Comparison of ENCODE assay signal across 39 cellular contexts in the genomic region with DNA sequence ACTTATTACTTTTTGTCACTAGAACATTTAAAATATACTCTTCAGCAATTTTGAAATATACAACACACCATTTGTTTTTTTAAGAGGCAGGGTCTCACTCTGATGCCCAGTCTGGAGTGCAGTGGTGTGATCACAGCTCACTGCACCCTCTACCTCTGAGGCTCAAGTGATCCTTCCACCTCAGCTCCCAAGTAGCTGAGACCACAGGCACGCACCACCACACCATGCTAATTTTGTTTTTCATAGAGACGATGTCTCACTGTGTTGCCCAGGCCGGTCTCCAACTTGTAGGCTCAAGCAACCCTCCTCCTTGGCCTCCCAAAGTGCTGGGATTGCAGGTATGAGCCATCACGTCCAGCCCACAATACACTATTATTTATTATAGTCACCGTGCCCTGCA. TPM values are rescaled to one million over a fixed set of nuclear protein-coding genes. Genes with fewer than 3 reads are reported as not detected.
"Had no signal": no experiment of that assay in that cellular context is flagged by ENCODE, and none has a peak within 500 bp of the region (broad histone marks: within the 10 kb centered on the region; RNA-seq: fewer than 3 reads in every experiment).

No MANE protein-coding gene starts in this region.

- FAIRE-seq: bronchial epithelial cell, TTC549 had no signal

- H3K9me3 ChIP-seq: adrenal gland had no signal

- DNase-seq: activated CD4-positive, alpha-beta memory T cell treated with anti-CD3 and anti-CD28 coated beads for 36 hours; activated CD4-positive, alpha-beta T cell treated with anti-CD3 and anti-CD28 coated beads for 4 hours; activated CD4-positive, alpha-beta T cell treated with anti-CD3 and anti-CD28 coated beads, Interleukin-2, amount 10 ng/mL, durations not matched to agents 24 days and 14 days; activated CD4-positive, alpha-beta T cell treated with anti-CD3 and anti-CD28 coated beads, Interleukin-2, amount 50 U/mL, for 1 hour; activated CD4-positive, alpha-beta T cell treated with anti-CD3 and anti-CD28 coated beads, Interleukin-2, amount 50 U/mL, for 4 hours; activated CD4-positive, CD25-positive, alpha-beta regulatory T cell; activated CD8-positive, alpha-beta memory T cell treated with anti-CD3 and anti-CD28 coated beads, Interleukin-2, amount 50 U/mL, for 4 hours; activated CD8-positive, alpha-beta T cell treated with anti-CD3 and anti-CD28 coated beads for 36 hours; activated effector memory CD4-positive, alpha-beta T cell treated with anti-CD3 and anti-CD28 coated beads, Interleukin-2, amount 50 U/mL, for 16 hours; activated gamma-delta T cell treated with Interleukin-2 at 50 U/mL for 16 hours; activated naive CD4-positive, alpha-beta T cell; activated naive CD4-positive, alpha-beta T cell treated with anti-CD3 and anti-CD28 coated beads for 36 hours; activated naive CD4-positive, alpha-beta T cell treated with anti-CD3 and anti-CD28 coated beads, Interleukin-2, amount 50 U/mL, for 16 hours; activated naive CD8-positive, alpha-beta T cell treated with anti-CD3 and anti-CD28 coated beads for 36 hours; activated T-cell treated with anti-CD3 and anti-CD28 coated beads for 4 hours; activated T-cell treated with anti-CD3 and anti-CD28 coated beads, Interleukin-2, amount 50 U/mL, for 1 hour; activated T-cell treated with anti-CD3 and anti-CD28 coated beads, Interleukin-2, amount 50 U/mL, for 4 hours; activated T-cell treated with anti-CD3 and anti-CD28 coated beads, Interleukin-2, amount 50 U/mL, for 72 hours; adrenal gland; amniotic stem cell; aorta; caudate nucleus; cerebellar nuclear complex; T-helper 1 cell; T-helper 2 cell; T-helper 9 cell had no signal

- H3K4me3 ChIP-seq: adrenal gland, cardiac muscle cell had no signal

- H3K36me3 ChIP-seq: adrenal gland, cardiac muscle cell had no signal

- H3K36me3 Mint-ChIP-seq: activated CD4-positive, alpha-beta memory T cell treated with anti-CD3 and anti-CD28 coated beads for 36 hours; activated naive CD4-positive, alpha-beta T cell treated with anti-CD3 and anti-CD28 coated beads, Interleukin-2, amount 50 U/mL, for 72 hours; activated naive CD8-positive, alpha-beta T cell treated with anti-CD3 and anti-CD28 coated beads for 36 hours; brain had no signal

- H3K9me3 Mint-ChIP-seq: activated CD4-positive, alpha-beta memory T cell treated with anti-CD3 and anti-CD28 coated beads for 36 hours; activated CD4-positive, alpha-beta T cell treated with anti-CD3 and anti-CD28 coated beads, Interleukin-2, amount 10 ng/mL, durations not matched to agents 24 days and 14 days; activated CD8-positive, alpha-beta T cell treated with anti-CD3 and anti-CD28 coated beads for 36 hours; activated naive CD4-positive, alpha-beta T cell treated with anti-CD3 and anti-CD28 coated beads for 36 hours; activated naive CD4-positive, alpha-beta T cell treated with anti-CD3 and anti-CD28 coated beads, Interleukin-2, amount 50 U/mL, for 72 hours; activated naive CD8-positive, alpha-beta T cell treated with anti-CD3 and anti-CD28 coated beads for 36 hours; activated T-cell treated with anti-CD3 and anti-CD28 coated beads, Interleukin-2, amount 50 U/mL, for 4 hours; activated T-cell treated with anti-CD3 and anti-CD28 coated beads, Interleukin-2, amount 50 U/mL, for 72 hours; activated T-helper 1 cell treated with anti-CD3 and anti-CD28 coated beads, Interleukin-12 subunit alpha, Interleukin-12 subunit beta, Interleukin-2, Interleukin-4 antibody, amounts not matched to agents 30 ng/mL and 10 ng/mL and 1 ng/mL, durations not matched to agents 14 hours and 24 hours and 36 hours; activated T-helper 17 cell treated with anti-CD3 and anti-CD28 coated beads, Interleukin-2, amount 50 U/mL, for 72 hours; central memory CD8-positive, alpha-beta T cell; T-helper 1 cell treated with Interleukin-12 subunit alpha and Interleukin-12 subunit beta and Interleukin-4 antibody, amounts not matched to agents 30 μg/mL and 1 μg/mL, for 36 hours; T-helper 2 cell treated with Interferon-gamma antibody and Interleukin-4, amounts not matched to agents 5 μg/mL and 100 μg/mL, for 36 hours had no signal

- H3K4me1 ChIP-seq: adrenal gland had no signal

- ATAC-seq: activated CD4-positive, CD25-positive, alpha-beta regulatory T cell treated with anti-CD3 and anti-CD28 coated beads, Interleukin-2, amount 50 U/mL, for 24 hours; activated CD8-positive, alpha-beta T cell treated with anti-CD3 and anti-CD28 coated beads for 36 hours; activated naive CD4-positive, alpha-beta T cell treated with anti-CD3 and anti-CD28 coated beads, Interleukin-2, amount 50 U/mL, for 72 hours; activated T-cell treated with anti-CD3 and anti-CD28 coated beads, Interleukin-2, amount 50 U/mL, for 4 hours; activated T-cell treated with anti-CD3 and anti-CD28 coated beads, Interleukin-2, amount 50 U/mL, for 72 hours; activated T-helper 17 cell treated with anti-CD3 and anti-CD28 coated beads, Interleukin-2, amount 50 U/mL, for 72 hours had no signal

- H3K4me3 Mint-ChIP-seq: activated CD4-positive, alpha-beta memory T cell treated with anti-CD3 and anti-CD28 coated beads for 36 hours; activated CD4-positive, alpha-beta T cell treated with anti-CD3 and anti-CD28 coated beads, Interleukin-2, amount 10 ng/mL, durations not matched to agents 24 days and 14 days; activated CD8-positive, alpha-beta T cell treated with anti-CD3 and anti-CD28 coated beads for 36 hours; activated naive CD4-positive, alpha-beta T cell treated with anti-CD3 and anti-CD28 coated beads for 36 hours; activated naive CD8-positive, alpha-beta T cell treated with anti-CD3 and anti-CD28 coated beads for 36 hours; activated T-cell treated with anti-CD3 and anti-CD28 coated beads, Interleukin-2, amount 50 U/mL, for 4 hours; activated T-cell treated with anti-CD3 and anti-CD28 coated beads, Interleukin-2, amount 50 U/mL, for 72 hours; activated T-helper 1 cell treated with anti-CD3 and anti-CD28 coated beads, Interleukin-12 subunit alpha, Interleukin-12 subunit beta, Interleukin-2, Interleukin-4 antibody, amounts not matched to agents 30 ng/mL and 10 ng/mL and 1 ng/mL, durations not matched to agents 14 hours and 24 hours and 36 hours; activated T-helper 17 cell treated with anti-CD3 and anti-CD28 coated beads, Interleukin-2, amount 50 U/mL, for 72 hours; brain; central memory CD8-positive, alpha-beta T cell; T-helper 1 cell treated with Interleukin-12 subunit alpha and Interleukin-12 subunit beta and Interleukin-4 antibody, amounts not matched to agents 30 μg/mL and 1 μg/mL, for 36 hours; T-helper 2 cell treated with Interferon-gamma antibody and Interleukin-4, amounts not matched to agents 5 μg/mL and 100 μg/mL, for 36 hours had no signal

- H3K27ac Mint-ChIP-seq: activated CD4-positive, alpha-beta memory T cell treated with anti-CD3 and anti-CD28 coated beads for 36 hours; activated CD4-positive, alpha-beta T cell treated with anti-CD3 and anti-CD28 coated beads, Interleukin-2, amount 10 ng/mL, durations not matched to agents 24 days and 14 days; activated CD8-positive, alpha-beta T cell treated with anti-CD3 and anti-CD28 coated beads for 36 hours; activated naive CD4-positive, alpha-beta T cell treated with anti-CD3 and anti-CD28 coated beads for 36 hours; activated naive CD4-positive, alpha-beta T cell treated with anti-CD3 and anti-CD28 coated beads, Interleukin-2, amount 50 U/mL, for 72 hours; activated naive CD8-positive, alpha-beta T cell treated with anti-CD3 and anti-CD28 coated beads for 36 hours; activated T-cell treated with anti-CD3 and anti-CD28 coated beads, Interleukin-2, amount 50 U/mL, for 72 hours; activated T-helper 1 cell treated with anti-CD3 and anti-CD28 coated beads, Interleukin-12 subunit alpha, Interleukin-12 subunit beta, Interleukin-2, Interleukin-4 antibody, amounts not matched to agents 30 ng/mL and 10 ng/mL and 1 ng/mL, durations not matched to agents 14 hours and 24 hours and 36 hours; activated T-helper 17 cell treated with anti-CD3 and anti-CD28 coated beads, Interleukin-2, amount 50 U/mL, for 72 hours; brain; T-helper 1 cell treated with Interleukin-12 subunit alpha and Interleukin-12 subunit beta and Interleukin-4 antibody, amounts not matched to agents 30 μg/mL and 1 μg/mL, for 36 hours; T-helper 2 cell treated with Interferon-gamma antibody and Interleukin-4, amounts not matched to agents 5 μg/mL and 100 μg/mL, for 36 hours had no signal

- H3K27me3 ChIP-seq: cardiac muscle cell had no signal

- H3K27ac ChIP-seq: adrenal gland, cardiac muscle cell, VCaP had no signal

- H3K4me1 Mint-ChIP-seq: brain; central memory CD8-positive, alpha-beta T cell had no signal

RNA-seq across cellular contexts. Expression of gene IGFL2, which starts 2.6 kb away (rescaled TPM):
- total RNA-seq: activated CD4-positive, alpha-beta memory T cell treated with anti-CD3 and anti-CD28 coated beads for 36 hours; activated CD8-positive, alpha-beta memory T cell treated with anti-CD3 and anti-CD28 coated beads for 36 hours; activated CD8-positive, alpha-beta T cell treated with anti-CD3 and anti-CD28 coated beads for 36 hours; activated naive CD4-positive, alpha-beta T cell treated with anti-CD3 and anti-CD28 coated beads for 36 hours; activated naive CD8-positive, alpha-beta T cell treated with anti-CD3 and anti-CD28 coated beads for 36 hours; activated T-cell treated with anti-CD3 and anti-CD28 coated beads, Interleukin-2, amount 50 U/mL, for 4 hours; activated T-cell treated with anti-CD3 and anti-CD28 coated beads, Interleukin-2, amount 50 U/mL, for 72 hours; activated T-helper 17 cell treated with anti-CD3 and anti-CD28 coated beads, Interleukin-2, amount 50 U/mL, for 72 hours; adrenal gland; bronchial epithelial cell; cardiac muscle cell had no signal
- polyA plus RNA-seq: adrenal gland, aorta had no signal

RNA-seq across cellular contexts. Expression of gene IGFL3, which starts 26.1 kb away (rescaled TPM):
- total RNA-seq: activated CD4-positive, alpha-beta memory T cell treated with anti-CD3 and anti-CD28 coated beads for 36 hours; activated CD4-positive, alpha-beta T cell treated with anti-CD3 and anti-CD28 coated beads, Interleukin-2, amount 10 ng/mL, durations not matched to agents 24 days and 14 days; activated CD8-positive, alpha-beta memory T cell treated with anti-CD3 and anti-CD28 coated beads for 36 hours; activated CD8-positive, alpha-beta T cell treated with anti-CD3 and anti-CD28 coated beads for 36 hours; activated naive CD4-positive, alpha-beta T cell treated with anti-CD3 and anti-CD28 coated beads for 36 hours; activated naive CD4-positive, alpha-beta T cell treated with anti-CD3 and anti-CD28 coated beads, Interleukin-2, amount 50 U/mL, for 72 hours; activated naive CD8-positive, alpha-beta T cell treated with anti-CD3 and anti-CD28 coated beads for 36 hours; activated T-cell treated with anti-CD3 and anti-CD28 coated beads, Interleukin-2, amount 50 U/mL, for 4 hours; activated T-cell treated with anti-CD3 and anti-CD28 coated beads, Interleukin-2, amount 50 U/mL, for 72 hours; activated T-helper 1 cell treated with anti-CD3 and anti-CD28 coated beads, Interleukin-12 subunit alpha, Interleukin-12 subunit beta, Interleukin-2, Interleukin-4 antibody, amounts not matched to agents 30 ng/mL and 10 ng/mL and 1 ng/mL, durations not matched to agents 14 hours and 24 hours and 36 hours; activated T-helper 17 cell treated with anti-CD3 and anti-CD28 coated beads, Interleukin-2, amount 50 U/mL, for 72 hours; adrenal gland; aorta; bronchial epithelial cell; cardiac muscle cell had no signal
- polyA plus RNA-seq: adrenal gland, aorta, cardiac muscle cell had no signal
